Comparison of ENCODE assay signal across 10 cellular contexts in the genomic region with DNA sequence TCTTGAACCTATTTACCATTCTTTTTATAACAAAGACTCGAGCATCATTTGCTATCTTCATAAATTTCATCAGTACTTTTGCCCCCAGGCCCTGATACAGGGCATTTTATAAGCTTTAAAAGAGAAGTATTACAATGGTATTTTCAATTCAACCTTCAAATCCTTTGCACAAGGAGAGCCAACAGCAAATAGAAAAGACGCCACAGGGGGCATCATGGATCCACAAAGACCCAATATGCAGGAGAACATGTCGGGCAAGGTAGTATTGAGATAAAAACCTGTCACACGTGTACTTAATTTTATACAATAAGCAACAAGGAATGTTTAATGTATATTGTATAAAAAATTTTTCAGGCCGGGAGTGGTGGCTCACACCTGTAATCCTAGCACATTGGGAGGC. TPM values are rescaled to one million over a fixed set of nuclear protein-coding genes. Genes with fewer than 3 reads are reported as not detected.
DNase-seq lines count a peak whose midpoint lies in the region; ATAC-seq, FAIRE-seq and TF ChIP-seq lines count a peak whose summit lies in the region.
"Had no signal": no experiment of that assay in that cellular context is flagged by ENCODE, and none has a peak within 500 bp of the region (broad histone marks: within the 10 kb centered on the region; RNA-seq: fewer than 3 reads in every experiment).

No MANE protein-coding gene starts in this region.

- H3K27ac ChIP-seq in HCT116 (ENCODE audit: low read depth, low read length) (no peak overlapping the region), pancreas (peak overlapping the region in 3 of 4 donors; percentile 70 to 93 (median 80)), caudate nucleus (ENCODE audit: low read depth, low read length) (no peak overlapping the region)

- H3K4me2 ChIP-seq in HCT116 (ENCODE audit: low read length) = peak overlapping the region; percentile 12; the same call in 1 of the 2 replicates

- peaks cover 44 to 77% of the 10 kb centered on the region in 2 experiments for H3K4me1 ChIP-seq in HCT116 (ENCODE audit: control insufficient read depth in 1 of 2, insufficient read depth in 2 of 2, low read length in 2 of 2)
- peaks cover 52 to 63% (median 55%) of the 10 kb centered on the region in 3 donors for H3K4me1 ChIP-seq in pancreas

- H3K4me1 Mint-ChIP-seq in central memory CD8-positive, alpha-beta T cell = peaks cover 69% of the 10 kb centered on the region

- no peaks in the 10 kb centered on the region for H3K9me3 Mint-ChIP-seq in central memory CD8-positive, alpha-beta T cell

- peaks cover 18% of the 10 kb centered on the region for H3K36me3 Mint-ChIP-seq in central memory CD8-positive, alpha-beta T cell (ENCODE audit: insufficient read depth)

- ATAC-seq in HCT116 (no peak), pancreas (no peak), GM18517 (IDR thresholded peaks at IDR 0.05; ENCODE audit: unreplicated experiment) (no peak)
- ATAC-seq in central memory CD8-positive, alpha-beta T cell (replicated peaks; ENCODE audit: extremely low read depth, poor library complexity, severe bottlenecking) = no peak

- 62% methylated on average over 5 of the region's 5 CpGs for WGBS in pancreas, 2 donors

- CTCF ChIA-PET in HCT116 (lab: Charles Lee) = interaction anchor here (0.8 to 1.5 kb wide), 2 partner anchors 11 to 78 kb away, joined by 3 to 4 read pairs; no protein-coding TSS in a partner anchor

- intact Hi-C loops in HCT116 (cut with micrococcal nuclease) (loop anchor here (1.0 kb wide), 1 partner anchor 9 kb away; no protein-coding TSS in a partner anchor), pancreas (cut with DNase I) (no loop called here)

- no peaks in the 10 kb centered on the region for H3K27me3 Mint-ChIP-seq in central memory CD8-positive, alpha-beta T cell

- TF ChIP-seq POLR2A in HCT116 (IDR thresholded peaks at IDR 0.05; ENCODE audit: borderline replicate concordance, extremely low read depth, insufficient read depth, insufficient read length) = no peak

- POLR2A ChIA-PET in HCT116 (lab: Charles Lee) = no interaction called here

- peaks cover 100% of the 10 kb centered on the region for H3K79me2 ChIP-seq in HCT116 (ENCODE audit: insufficient read depth, low read length)

- H3K27ac Mint-ChIP-seq in central memory CD8-positive, alpha-beta T cell (ENCODE audit: low read depth) = peak overlapping the region; percentile 67

- H3K4me3 Mint-ChIP-seq in central memory CD8-positive, alpha-beta T cell = no peak overlapping the region

- H3K9me3 ChIP-seq in HCT116 (ENCODE audit: control insufficient read depth in 1 of 2, insufficient read depth in 1 of 2, low read depth in 1 of 2, low read length in 2 of 2) (no peaks in the 10 kb centered on the region), pancreas (no peaks in the 10 kb centered on the region)

- no peaks in the 10 kb centered on the region for H3K9me2 ChIP-seq in HCT116 (ENCODE audit: insufficient read depth)

- H3K4me3 ChIP-seq in AG10803 (ENCODE audit: low read length) (no peak overlapping the region), HCT116 (replicated peaks in 1 of 2; ENCODE audit: low read depth in 1 of 2, low read length in 2 of 2) (no peak overlapping the region), pancreas (no peak overlapping the region)

- H3K9ac ChIP-seq in HCT116 (ENCODE audit: low read length) = no peak overlapping the region

- H3K36me3 ChIP-seq in HCT116 (ENCODE audit: control insufficient read depth in 1 of 2, insufficient read depth in 2 of 2, low read length in 2 of 2) (peaks cover 0 to 22% of the 10 kb centered on the region in 2 experiments; a peak in 2 of 4 replicates), pancreas (no peaks in the 10 kb centered on the region)

- RAD21 ChIA-PET in HCT116 (lab: Charles Lee; ENCODE audit: low non-redundant PET in 1 of 2, low total read pairs in 2 of 2, uncharacterized antibody in 2 of 2, unreplicated experiment in 2 of 2) = no interaction called here

- TF ChIP-seq CTCF in AG10803 (conservative IDR thresholded peaks at IDR 0.05; ENCODE audit: low read length) = peak; percentile 21; the same call in 1 of the 2 replicates
- TF ChIP-seq CTCF in HCT116 (IDR thresholded peaks at IDR 0.05 in 2 of 3, conservative IDR thresholded peaks at IDR 0.05 in 1 of 3; ENCODE audit: borderline replicate concordance in 1 of 3, insufficient read depth in 1 of 3, low read depth in 2 of 3, low read length in 2 of 3) = peak in 2 of 3 experiments; percentile 9 to 38; a peak in 2 of 6 replicates
- no peak for TF ChIP-seq CTCF in pancreas (IDR thresholded peaks at IDR 0.05)

- H2AFZ ChIP-seq in HCT116 (ENCODE audit: low read depth, low read length, poor library complexity, severe bottlenecking) = no peak overlapping the region

- H3K27me3 ChIP-seq in HCT116 (ENCODE audit: insufficient read depth, low read length) = no peaks in the 10 kb centered on the region
- no peaks in the 10 kb centered on the region for H3K27me3 ChIP-seq in pancreas

- H4K20me1 ChIP-seq in HCT116 (ENCODE audit: insufficient read depth) = peaks cover 26% of the 10 kb centered on the region; the same call in 1 of the 2 replicates

- TF ChIP-seq RAD21 in HCT116 (IDR thresholded peaks at IDR 0.05; ENCODE audit: low read depth) = peak; percentile 29; the same call in 1 of the 2 replicates

- no TSS peak for BruUV-seq in HCT116 (replicated peaks; lab: Mats Ljungman, UMichigan)

- no peak for FAIRE-seq in pancreas (lab: Jason Lieb, UNC)

- no peak for DNase-seq in AG10803 (ENCODE audit: low read depth)
- DNase-seq in HCT116 (ENCODE audit: low read depth, low spot score) = no peak
- no peak for DNase-seq in central memory CD8-positive, alpha-beta T cell (ENCODE audit: low spot score in 2 of 2)
- DNase-seq in pancreas = no peak
- no peak for DNase-seq in COR-L47 (lab: John Stamatoyannopoulos, UW)
- no peak for DNase-seq in D341Med (ENCODE audit: low spot score)
- DNase-seq in caudate nucleus (lab: John Stamatoyannopoulos, UW) = no peak
- DNase-seq: effector CD4-positive, alpha-beta T cell; RPMI8226 had no signal

TF ChIP-seq in HCT116, 20 proteins besides CTCF, POLR2A, EP300 and RAD21 (continues in another document):
- TF ChIP-seq ZNF274 (IDR thresholded peaks at IDR 0.05; ENCODE audit: low read depth, low read length) = no peak
- no peak for TF ChIP-seq CEBPB (IDR thresholded peaks at IDR 0.05; ENCODE audit: low read depth)
- TF ChIP-seq EGR1 (IDR thresholded peaks at IDR 0.05; ENCODE audit: low read depth) = no peak
- no peak for TF ChIP-seq FOSL1 (IDR thresholded peaks at IDR 0.05; ENCODE audit: low read depth)
- TF ChIP-seq CBX3 (IDR thresholded peaks at IDR 0.05; ENCODE audit: low read depth) = no peak
- TF ChIP-seq, protein P1, sequence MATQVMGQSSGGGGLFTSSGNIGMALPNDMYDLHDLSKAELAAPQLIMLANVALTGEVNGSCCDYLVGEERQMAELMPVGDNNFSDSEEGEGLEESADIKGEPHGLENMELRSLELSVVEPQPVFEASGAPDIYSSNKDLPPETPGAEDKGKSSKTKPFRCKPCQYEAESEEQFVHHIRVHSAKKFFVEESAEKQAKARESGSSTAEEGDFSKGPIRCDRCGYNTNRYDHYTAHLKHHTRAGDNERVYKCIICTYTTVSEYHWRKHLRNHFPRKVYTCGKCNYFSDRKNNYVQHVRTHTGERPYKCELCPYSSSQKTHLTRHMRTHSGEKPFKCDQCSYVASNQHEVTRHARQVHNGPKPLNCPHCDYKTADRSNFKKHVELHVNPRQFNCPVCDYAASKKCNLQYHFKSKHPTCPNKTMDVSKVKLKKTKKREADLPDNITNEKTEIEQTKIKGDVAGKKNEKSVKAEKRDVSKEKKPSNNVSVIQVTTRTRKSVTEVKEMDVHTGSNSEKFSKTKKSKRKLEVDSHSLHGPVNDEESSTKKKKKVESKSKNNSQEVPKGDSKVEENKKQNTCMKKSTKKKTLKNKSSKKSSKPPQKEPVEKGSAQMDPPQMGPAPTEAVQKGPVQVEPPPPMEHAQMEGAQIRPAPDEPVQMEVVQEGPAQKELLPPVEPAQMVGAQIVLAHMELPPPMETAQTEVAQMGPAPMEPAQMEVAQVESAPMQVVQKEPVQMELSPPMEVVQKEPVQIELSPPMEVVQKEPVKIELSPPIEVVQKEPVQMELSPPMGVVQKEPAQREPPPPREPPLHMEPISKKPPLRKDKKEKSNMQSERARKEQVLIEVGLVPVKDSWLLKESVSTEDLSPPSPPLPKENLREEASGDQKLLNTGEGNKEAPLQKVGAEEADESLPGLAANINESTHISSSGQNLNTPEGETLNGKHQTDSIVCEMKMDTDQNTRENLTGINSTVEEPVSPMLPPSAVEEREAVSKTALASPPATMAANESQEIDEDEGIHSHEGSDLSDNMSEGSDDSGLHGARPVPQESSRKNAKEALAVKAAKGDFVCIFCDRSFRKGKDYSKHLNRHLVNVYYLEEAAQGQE (IDR thresholded peaks at IDR 0.05; ENCODE audit: low read depth) = no peak
- TF ChIP-seq JUND (IDR thresholded peaks at IDR 0.05) = no peak
- TF ChIP-seq SP1 (IDR thresholded peaks at IDR 0.05; ENCODE audit: low read depth) = no peak
- TF ChIP-seq SIN3A (IDR thresholded peaks at IDR 0.05; ENCODE audit: low read depth) = no peak
- TF ChIP-seq, protein P2, sequence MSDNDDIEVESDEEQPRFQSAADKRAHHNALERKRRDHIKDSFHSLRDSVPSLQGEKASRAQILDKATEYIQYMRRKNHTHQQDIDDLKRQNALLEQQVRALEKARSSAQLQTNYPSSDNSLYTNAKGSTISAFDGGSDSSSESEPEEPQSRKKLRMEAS (IDR thresholded peaks at IDR 0.05) = no peak
- no peak for TF ChIP-seq ZFX (IDR thresholded peaks at IDR 0.05)
- TF ChIP-seq, protein P3, sequence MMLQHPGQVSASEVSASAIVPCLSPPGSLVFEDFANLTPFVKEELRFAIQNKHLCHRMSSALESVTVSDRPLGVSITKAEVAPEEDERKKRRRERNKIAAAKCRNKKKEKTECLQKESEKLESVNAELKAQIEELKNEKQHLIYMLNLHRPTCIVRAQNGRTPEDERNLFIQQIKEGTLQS (IDR thresholded peaks at IDR 0.05) = no peak
- TF ChIP-seq YY1 (IDR thresholded peaks at IDR 0.05; ENCODE audit: extremely low read depth, insufficient replicate concordance, low read depth, low read length) = no peak

RNA-seq across cellular contexts. Expression of a gene that starts 10.2 kb away (rescaled TPM):
- total RNA-seq in HCT116 (2021; ENCODE audit: unreplicated experiment) (16.4 TPM), pancreas (10 to 100 TPM in 1 of 6 donors, 1 to 10 TPM in 5; 6.1 to 16.4 (median 7.3) TPM)
- polyA plus RNA-seq in HCT116 (2012) = 5.8 and 6.6 TPM in 2 replicates
- polyA plus RNA-seq in pancreas = 10 to 100 TPM; 13.2 to 16.2 TPM

RNA-seq across cellular contexts. Expression of a gene that starts 44.7 kb away (rescaled TPM):
- total RNA-seq in HCT116 (2021; ENCODE audit: unreplicated experiment) (0.15 TPM), pancreas (under 1 TPM in 2 of 6 donors, not detected in 4; 0.12 to 0.14 TPM)
- 0.05 and 0.16 TPM in 2 replicates for polyA plus RNA-seq in HCT116 (2012)
- under 1 TPM; 0.07 to 0.19 TPM for polyA plus RNA-seq in pancreas

Comparison
In these comparisons a context has a peak if more than half of its experiments do, and no peak if none do; other contexts are left out.
1. CTCF ChIP-seq: peak in AG10803 (single experiment) and HCT116 (2 of 3); none in pancreas (0 of 4).
2. H3K27ac ChIP-seq: peak in pancreas (3 of 4); none in HCT116 (single experiment) and caudate nucleus (single experiment).